Comparison of ENCODE assay signal across 27 cellular contexts in genomic region chr2:130388221-130388907, GRCh38. TPM values are rescaled to one million over a fixed set of nuclear protein-coding genes. Genes with fewer than 3 reads are reported as not detected.
DNase-seq lines count a peak whose midpoint lies in the region; ATAC-seq and TF ChIP-seq lines count a peak whose summit lies in the region.
"Had no signal": no experiment of that assay in that cellular context is flagged by ENCODE, and none has a peak within 500 bp of the region (broad histone marks: within the 10 kb centered on the region; RNA-seq: fewer than 3 reads in every experiment).

No MANE protein-coding gene starts in this region.

- no peak overlapping the region for H3K4me2 ChIP-seq in GM23338
- H3K4me2 ChIP-seq: BLaER1 had no signal

- H3K4me3 Mint-ChIP-seq in memory B cell (no peak overlapping the region), GM23338 (no peak overlapping the region)
- H3K4me3 Mint-ChIP-seq: activated T-cell treated with anti-CD3 and anti-CD28 coated beads, Interleukin-2, amount 50 U/mL, for 24 hours; stimulated activated naive CD8-positive, alpha-beta T cell treated with anti-CD3 and anti-CD28 coated beads, Interleukin-15, Interleukin-2, amounts not matched to agents 100 ng/mL and 50 ng/mL, for 24 hours; type B pancreatic cell had no signal

- 70 to 71% methylated on average over 8 of the region's 8 CpGs for WGBS in heart right ventricle, 2 donors
- 57 to 63% methylated on average over 8 of the region's 8 CpGs for WGBS in testis, 2 donors

- H3K27me3 ChIP-seq in heart right ventricle (no peaks in the 10 kb centered on the region), testis (no peaks in the 10 kb centered on the region), GM23338 (ENCODE audit: insufficient read depth) (peaks cover 17% of the 10 kb centered on the region)
- H3K27me3 ChIP-seq: adrenal gland, dorsolateral prefrontal cortex, neutrophil had no signal

- H2AFZ ChIP-seq in GM23338: no peak overlapping the region

- H3K4me3 ChIP-seq in heart right ventricle (no peak overlapping the region), testis (no peak overlapping the region), GM23338 (no peak overlapping the region)
- H3K4me3 ChIP-seq: adrenal gland, BLaER1, dorsolateral prefrontal cortex, lower lobe of right lung had no signal

- H3K36me3 Mint-ChIP-seq in memory B cell (no peaks in the 10 kb centered on the region), GM23338 (ENCODE audit: low read depth) (no peaks in the 10 kb centered on the region)
- H3K36me3 Mint-ChIP-seq: type B pancreatic cell had no signal

- peak overlapping the region; percentile 54 for H3K27ac Mint-ChIP-seq in memory B cell
- H3K27ac Mint-ChIP-seq in GM23338: no peak overlapping the region
- H3K27ac Mint-ChIP-seq: activated T-cell treated with anti-CD3 and anti-CD28 coated beads, Interleukin-2, amount 50 U/mL, for 24 hours; stimulated activated naive CD8-positive, alpha-beta T cell treated with anti-CD3 and anti-CD28 coated beads, Interleukin-15, Interleukin-2, amounts not matched to agents 100 ng/mL and 50 ng/mL, for 24 hours; type B pancreatic cell had no signal

- TF ChIP-seq POLR2A in testis (IDR thresholded peaks at IDR 0.05): no peak

- peak overlapping the region; percentile 31 to 94 (median 66) for H3K27ac ChIP-seq in heart right ventricle
- peak overlapping the region; percentile 18 to 51 for H3K27ac ChIP-seq in testis
- H3K27ac ChIP-seq in GM23338 (ENCODE audit: low read depth): no peak overlapping the region
- H3K27ac ChIP-seq: BLaER1, lower lobe of right lung, neutrophil, RWPE1 had no signal

- ATAC-seq in heart right ventricle (no peak), left cardiac atrium (no peak), memory B cell (ENCODE audit: low read depth) (no peak), GM18909 (IDR thresholded peaks at IDR 0.05; ENCODE audit: poor library complexity, unreplicated experiment) (no peak), GM23338 (no peak), HG02970 (IDR thresholded peaks at IDR 0.05; ENCODE audit: low FRiP score, unreplicated experiment) (no peak)
- ATAC-seq: lower lobe of right lung had no signal

- H3K9me2 ChIP-seq in GM23338 (ENCODE audit: insufficient read depth): no peaks in the 10 kb centered on the region

- H3K79me2 ChIP-seq in GM23338 (replicated peaks; ENCODE audit: insufficient read depth): no peaks in the 10 kb centered on the region

- peaks cover 7 to 69% (median 52%) of the 10 kb centered on the region in 9 donors for H3K4me1 ChIP-seq in heart right ventricle
- peaks cover 40% of the 10 kb centered on the region for H3K4me1 ChIP-seq in testis
- H3K4me1 ChIP-seq in GM23338 (ENCODE audit: insufficient read depth): peaks cover 7% of the 10 kb centered on the region

- H3K36me3 ChIP-seq in heart right ventricle (no peaks in the 10 kb centered on the region), testis (ENCODE audit: low read depth, missing control alignments) (no peaks in the 10 kb centered on the region), GM23338 (ENCODE audit: insufficient read depth) (no peaks in the 10 kb centered on the region)
- H3K36me3 ChIP-seq: adrenal gland, BLaER1, lower lobe of right lung had no signal

- H3K27me3 Mint-ChIP-seq in memory B cell (no peaks in the 10 kb centered on the region), GM23338 (ENCODE audit: insufficient read depth, low read depth, poor library complexity) (peaks cover 9% of the 10 kb centered on the region)

- H3F3A ChIP-seq in GM23338 (replicated peaks; ENCODE audit: low read depth): no peaks in the 10 kb centered on the region

- DNase-seq in heart right ventricle: no peak
- DNase-seq in left cardiac atrium: no peak
- DNase-seq in amniotic epithelial cell (ENCODE audit: low read depth): peak; percentile 76
- no peak for DNase-seq in memory B cell (ENCODE audit: low spot score in 2 of 2)
- DNase-seq in testis: no peak
- DNase-seq in GM23338 (ENCODE audit: low spot score): no peak
- DNase-seq: activated CD4-positive, CD25-positive, alpha-beta regulatory T cell treated with anti-CD3 and anti-CD28 coated beads, Interleukin-2, amount 50 U/mL, for 72 hours; activated naive CD4-positive, alpha-beta T cell; activated T-cell treated with anti-CD3 and anti-CD28 coated beads, Interleukin-2, amount 50 U/mL, for 24 hours; adrenal gland; Caco-2; DND-41; dorsolateral prefrontal cortex; H7; islet precursor cell; lower lobe of right lung; MV-4-11; NCI-H1694; stimulated activated CD4-positive, alpha-beta T cell treated with anti-CD3 and anti-CD28 coated beads, Interleukin-4, amount 100 ng/mL, for 4 hours; T1000 had no signal

- H3K9me3 Mint-ChIP-seq in memory B cell (peaks cover 1% of the 10 kb centered on the region), GM23338 (no peaks in the 10 kb centered on the region)
- H3K9me3 Mint-ChIP-seq: activated T-cell treated with anti-CD3 and anti-CD28 coated beads, Interleukin-2, amount 50 U/mL, for 24 hours; stimulated activated naive CD8-positive, alpha-beta T cell treated with anti-CD3 and anti-CD28 coated beads, Interleukin-15, Interleukin-2, amounts not matched to agents 100 ng/mL and 50 ng/mL, for 24 hours had no signal

- H3K9me3 ChIP-seq in heart right ventricle (no peaks in the 10 kb centered on the region), testis (no peaks in the 10 kb centered on the region)
- H3K9me3 ChIP-seq: adrenal gland, BLaER1, Caco-2, lower lobe of right lung, neutrophil had no signal

- TF ChIP-seq CTCF in heart right ventricle (IDR thresholded peaks at IDR 0.05) (no peak), testis (IDR thresholded peaks at IDR 0.05) (no peak), GM23338 (conservative IDR thresholded peaks at IDR 0.05; ENCODE audit: low read depth in 2 of 2) (no peak)

- H3K4me1 Mint-ChIP-seq in memory B cell: peaks cover 44% of the 10 kb centered on the region
- H3K4me1 Mint-ChIP-seq in GM23338: peaks cover 21% of the 10 kb centered on the region

- intact Hi-C loops in heart right ventricle (cut with DNase I) (no loop called here), left cardiac atrium (cut with DNase I) (no loop called here), testis (cut with DNase I; ENCODE audit: low total_unique reads) (no loop called here)

- H4K20me1 ChIP-seq in GM23338 (replicated peaks; ENCODE audit: insufficient read depth): no peaks in the 10 kb centered on the region
- H4K20me1 ChIP-seq: BLaER1 had no signal

TF ChIP-seq in GM23338, 12 proteins besides CTCF, POLR2A, EP300 and RAD21 (continues in another document):
- TF ChIP-seq ZNF114 (CRISPR knock-in tag; IDR thresholded peaks at IDR 0.05) (no peak), STAT1 (IDR thresholded peaks at IDR 0.05; ENCODE audit: unreplicated experiment) (no peak), EZH2 (IDR thresholded peaks at IDR 0.05; ENCODE audit: low read depth, unreplicated experiment) (no peak), POLR2AphosphoS5 (IDR thresholded peaks at IDR 0.05; ENCODE audit: low read depth) (no peak)
- TF ChIP-seq, protein P1, sequence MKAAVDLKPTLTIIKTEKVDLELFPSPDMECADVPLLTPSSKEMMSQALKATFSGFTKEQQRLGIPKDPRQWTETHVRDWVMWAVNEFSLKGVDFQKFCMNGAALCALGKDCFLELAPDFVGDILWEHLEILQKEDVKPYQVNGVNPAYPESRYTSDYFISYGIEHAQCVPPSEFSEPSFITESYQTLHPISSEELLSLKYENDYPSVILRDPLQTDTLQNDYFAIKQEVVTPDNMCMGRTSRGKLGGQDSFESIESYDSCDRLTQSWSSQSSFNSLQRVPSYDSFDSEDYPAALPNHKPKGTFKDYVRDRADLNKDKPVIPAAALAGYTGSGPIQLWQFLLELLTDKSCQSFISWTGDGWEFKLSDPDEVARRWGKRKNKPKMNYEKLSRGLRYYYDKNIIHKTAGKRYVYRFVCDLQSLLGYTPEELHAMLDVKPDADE (IDR thresholded peaks at IDR 0.05): no peak

RNA-seq across cellular contexts. Expression of gene PTPN18, which starts 32.5 kb away (rescaled TPM):
- 10 to 100 TPM in 7 of 10 donors, 1 to 10 TPM in 3; 7.8 to 24.3 (median 11.2) TPM for total RNA-seq in heart right ventricle
- polyA plus RNA-seq in heart right ventricle: 10 to 100 TPM; 17.3 to 35.0 TPM
- 10 to 100 TPM; 24.2 to 28.0 TPM for total RNA-seq in left cardiac atrium
- 10 to 100 TPM; 23.4 to 33.0 TPM for total RNA-seq in testis
- polyA plus RNA-seq in testis (ENCODE audit: insufficient read depth, low read depth, low replicate concordance): 23.3 TPM
- total RNA-seq in GM23338 (2014; rRNA removed; shearing (Covaris generic)): 9.8 and 10.9 TPM in 2 replicates
- polyA plus RNA-seq in GM23338 (2016; fragmentation: Nextera tagmentation; extraction: Ambion mirVana): 8.7 and 10.1 TPM in 2 replicates

RNA-seq across cellular contexts. Expression of gene IMP4, which starts 45.7 kb away (rescaled TPM):
- total RNA-seq in heart right ventricle (10 to 100 TPM; 50.6 to 82.0 (median 61.6) TPM), left cardiac atrium (10 to 100 TPM; 55.0 to 79.3 TPM), testis (100 to 1,000 TPM; 103 to 109 TPM)
- polyA plus RNA-seq in heart right ventricle (100 to 1,000 TPM in 1 of 2 donors, 10 to 100 TPM in 1; 82.3 to 190 TPM), testis (ENCODE audit: insufficient read depth, low read depth, low replicate concordance) (57.1 TPM), GM23338 (2016; fragmentation: Nextera tagmentation; extraction: Ambion mirVana) (87.8 and 88.6 TPM in 2 replicates)
- total RNA-seq in GM23338 (2014; rRNA removed; shearing (Covaris generic)): 113 and 147 TPM in 2 replicates
